ENCODE assay signal across 7 cellular contexts in the genomic region with DNA sequence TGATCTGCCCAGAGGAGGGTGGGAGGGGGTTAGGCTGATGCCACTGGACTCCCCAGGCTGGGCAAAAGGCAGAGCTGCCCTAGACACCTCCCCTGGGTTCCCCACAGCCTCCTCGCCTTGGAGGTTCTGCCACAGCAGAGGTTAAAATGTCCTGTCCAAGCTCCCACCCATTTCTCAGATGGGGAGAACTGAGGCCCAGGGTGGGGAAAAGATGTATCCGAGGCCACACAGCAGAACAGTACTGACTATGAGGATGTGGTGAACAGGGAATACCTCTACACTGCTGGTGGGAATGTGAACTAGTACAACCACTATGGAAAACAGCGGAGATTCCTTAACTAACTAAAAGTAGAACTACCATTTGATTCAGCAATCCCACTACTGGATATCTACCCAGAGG. TPM values are rescaled to one million over a fixed set of nuclear protein-coding genes. Genes with fewer than 3 reads are reported as not detected.
"Had no signal": no experiment of that assay in that cellular context is flagged by ENCODE, and none has a peak within 500 bp of the region (broad histone marks: within the 10 kb centered on the region; RNA-seq: fewer than 3 reads in every experiment).

No MANE protein-coding gene starts in this region.

RNA-seq across cellular contexts. Expression of gene SPDYE1, which starts 31.3 kb away (rescaled TPM):
- total RNA-seq: GM23248, GM23338, H1, H4, H7, H9, HFFc6 had no signal
- polyA plus RNA-seq: H1 had no signal
